17 cellular contexts compared by ENCODE assay signal in genomic region chr12:106733660-106734059, GRCh38. TPM values are rescaled to one million over a fixed set of nuclear protein-coding genes. Genes with fewer than 3 reads are reported as not detected.
DNase-seq lines count a peak whose midpoint lies in the region; ATAC-seq, FAIRE-seq and TF ChIP-seq lines count a peak whose summit lies in the region.
"Had no signal": no experiment of that assay in that cellular context is flagged by ENCODE, and none has a peak within 500 bp of the region (broad histone marks: within the 10 kb centered on the region; RNA-seq: fewer than 3 reads in every experiment).

No MANE protein-coding gene starts in this region.

- no peak for TF ChIP-seq EP300 in SK-N-SH (IDR thresholded peaks at IDR 0.05; ENCODE audit: borderline replicate concordance in 1 of 2, low read depth in 1 of 2, low read length in 1 of 2)

- H3K9me3 ChIP-seq in SK-N-SH = no peaks in the 10 kb centered on the region
- no peaks in the 10 kb centered on the region for H3K9me3 ChIP-seq in kidney (ENCODE audit: control insufficient read depth in 1 of 2, low read length in 2 of 2)
- H3K9me3 ChIP-seq: BLaER1 treated with 17β-estradiol and CSF1 and Interleukin-3, amounts not matched to agents 10 nM and 100 nM had no signal

- intact Hi-C loops in left colon (cut with DNase I, micrococcal nuclease) (no loop called here), kidney (cut with DNase I) (no loop called here)

- no peak overlapping the region for H3K4me3 ChIP-seq in SK-N-SH (ENCODE audit: low read depth in 2 of 2, low read length in 1 of 2)
- no peak overlapping the region for H3K4me3 ChIP-seq in fibroblast of the aortic adventitia (ENCODE audit: low read depth, low read length)
- no peak overlapping the region for H3K4me3 ChIP-seq in kidney (ENCODE audit: low read length in 2 of 2)
- H3K4me3 ChIP-seq: BLaER1 treated with 17β-estradiol and CSF1 and Interleukin-3, amounts not matched to agents 10 nM and 100 nM; GM23338 had no signal

- H3K4me1 ChIP-seq in SK-N-SH (ENCODE audit: control insufficient read depth in 1 of 2, insufficient read depth in 2 of 2, low read depth in 1 of 2, low read length in 1 of 2) = no peaks in the 10 kb centered on the region; a peak in 1 of 4 replicates
- H3K4me1 ChIP-seq in kidney (ENCODE audit: control insufficient read depth in 1 of 2, insufficient read depth in 1 of 2, low read depth in 1 of 2, low read length in 2 of 2) = no peaks in the 10 kb centered on the region
- H3K4me1 ChIP-seq: BLaER1 treated with 17β-estradiol and CSF1 and Interleukin-3, amounts not matched to agents 10 nM and 100 nM had no signal

- H3F3A ChIP-seq in SK-N-SH (replicated peaks; ENCODE audit: insufficient read depth) = no peaks in the 10 kb centered on the region

- no peak overlapping the region for H2AFZ ChIP-seq in SK-N-SH (ENCODE audit: low read depth)
- H2AFZ ChIP-seq: GM23338 had no signal

- no peaks in the 10 kb centered on the region for H3K36me3 ChIP-seq in SK-N-SH (replicated peaks in 1 of 2; ENCODE audit: control insufficient read depth in 1 of 2, insufficient read depth in 2 of 2, low read length in 1 of 2)
- H3K36me3 ChIP-seq in kidney (ENCODE audit: control insufficient read depth in 1 of 2, insufficient read depth in 2 of 2, low read length in 2 of 2) = no peaks in the 10 kb centered on the region
- H3K36me3 ChIP-seq: BLaER1 treated with 17β-estradiol and CSF1 and Interleukin-3, amounts not matched to agents 10 nM and 100 nM had no signal

- no peak overlapping the region for H3K9ac ChIP-seq in SK-N-SH
- no peak overlapping the region for H3K9ac ChIP-seq in kidney (ENCODE audit: low read length in 2 of 2)
- H3K9ac ChIP-seq: BLaER1 treated with 17β-estradiol and CSF1 and Interleukin-3, amounts not matched to agents 10 nM and 100 nM had no signal

- no peak for FAIRE-seq in kidney (lab: Jason Lieb, UNC)
- FAIRE-seq: GM18507 had no signal

- DNase-seq in SK-N-SH = no peak
- peak; percentile 32 for DNase-seq in fibroblast of the aortic adventitia (ENCODE audit: low read depth)
- no peak for DNase-seq in left colon
- DNase-seq in kidney = no peak
- DNase-seq in NAMALWA (ENCODE audit: low spot score) = no peak
- DNase-seq in activated naive CD4-positive, alpha-beta T cell treated with anti-CD3 and anti-CD28 coated beads, Interleukin-2, amount 50 U/mL, for 16 hours = no peak
- DNase-seq: AML-193; Calu3; CD4-positive, CD25-positive, alpha-beta regulatory T cell; DMS 273 treated with DMSO at 0.1 percent for 48 hours; H7 had no signal

- TF ChIP-seq CTCF in SK-N-SH (IDR thresholded peaks at IDR 0.05) = no peak
- no peak for TF ChIP-seq CTCF in fibroblast of the aortic adventitia (IDR thresholded peaks at IDR 0.05; ENCODE audit: insufficient read depth, low read length)
- no peak for TF ChIP-seq CTCF in kidney (IDR thresholded peaks at IDR 0.05; ENCODE audit: borderline replicate concordance, extremely low read depth, insufficient read depth)

- TF ChIP-seq RAD21 in SK-N-SH (IDR thresholded peaks at IDR 0.05; ENCODE audit: low read length) = no peak

- 82% methylated on average over 4 of the region's 4 CpGs for WGBS in SK-N-SH (ENCODE audit: low lambda C conversion rate)

- no peaks in the 10 kb centered on the region for H3K79me2 ChIP-seq in SK-N-SH (ENCODE audit: insufficient read depth)

- no peaks in the 10 kb centered on the region for H3K9me2 ChIP-seq in SK-N-SH

- H3K27me3 ChIP-seq in SK-N-SH (ENCODE audit: insufficient read depth) = no peaks in the 10 kb centered on the region
- H3K27me3 ChIP-seq: BLaER1 treated with 17β-estradiol and CSF1 and Interleukin-3, amounts not matched to agents 10 nM and 100 nM had no signal

- no peak overlapping the region for H3K4me2 ChIP-seq in SK-N-SH
- H3K4me2 ChIP-seq: BLaER1 treated with 17β-estradiol and CSF1 and Interleukin-3, amounts not matched to agents 10 nM and 100 nM; GM23338 had no signal

- POLR2A ChIA-PET in SK-N-SH (lab: Yijun Ruan, JAX) = no interaction called here

- no peak for ATAC-seq in SK-N-SH treated with all-trans-retinoic acid at 6 μM for 48 hours
- ATAC-seq in left colon = peak; percentile 73
- no peak for ATAC-seq in HG03139 (IDR thresholded peaks at IDR 0.05; ENCODE audit: unreplicated experiment)
- ATAC-seq: GM23338 had no signal

- CTCF ChIA-PET in SK-N-SH (lab: Yijun Ruan, JAX) = interaction anchor here (1.0 to 1.7 kb wide), 2 partner anchors 14 to 108 kb away, joined by 3 read pairs; no protein-coding TSS in a partner anchor

- H3K27ac ChIP-seq in SK-N-SH (ENCODE audit: low read depth in 2 of 2, low read length in 1 of 2) (no peak overlapping the region), kidney (ENCODE audit: low read depth in 2 of 2, low read length in 2 of 2) (no peak overlapping the region)
- H3K27ac ChIP-seq: 22Rv1; BLaER1 treated with 17β-estradiol and CSF1 and Interleukin-3, amounts not matched to agents 10 nM and 100 nM had no signal

- no peaks in the 10 kb centered on the region for H4K20me1 ChIP-seq in SK-N-SH (ENCODE audit: insufficient read depth)
- H4K20me1 ChIP-seq: BLaER1 treated with 17β-estradiol and CSF1 and Interleukin-3, amounts not matched to agents 10 nM and 100 nM had no signal

TF ChIP-seq in SK-N-SH, 30 proteins besides CTCF, POLR2A, EP300 and RAD21:
- TF ChIP-seq RCOR1 (IDR thresholded peaks at IDR 0.05; ENCODE audit: low read length) = no peak
- TF ChIP-seq TCF12 (IDR thresholded peaks at IDR 0.05) = peak; percentile 50; the same call in 1 of the 2 replicates

TF ChIP-seq in SK-N-SH treated with all-trans-retinoic acid at 6 μM for 48 hours, 23 proteins besides CTCF, POLR2A, EP300 and RAD21 (continues in another document):
- TF ChIP-seq PATZ1 (CRISPR knock-in tag; IDR thresholded peaks at IDR 0.05; ENCODE audit: borderline replicate concordance) = no peak
- no peak for TF ChIP-seq ZC3H10 (CRISPR knock-in tag; IDR thresholded peaks at IDR 0.05)
- TF ChIP-seq TSHZ2 (CRISPR knock-in tag; IDR thresholded peaks at IDR 0.05) = no peak
- TF ChIP-seq ZFP3 (CRISPR knock-in tag; IDR thresholded peaks at IDR 0.05) = no peak
- no peak for TF ChIP-seq CSRNP3 (CRISPR knock-in tag; IDR thresholded peaks at IDR 0.05)
- TF ChIP-seq GLIS3 (CRISPR knock-in tag; IDR thresholded peaks at IDR 0.05) = no peak
- no peak for TF ChIP-seq TOX (CRISPR knock-in tag; IDR thresholded peaks at IDR 0.05; ENCODE audit: borderline replicate concordance)
- no peak for TF ChIP-seq OSR1 (CRISPR knock-in tag; IDR thresholded peaks at IDR 0.05)

RNA-seq across cellular contexts. Expression of gene RIC8B, which starts 40.8 kb away (rescaled TPM):
- polyA plus RNA-seq in SK-N-SH (2012; rRNA removed) (6.2 and 9.2 TPM in 2 replicates), kidney (ENCODE audit: insufficient read depth, low read depth, low replicate concordance) (7.7 TPM)
- 6.4 and 6.7 TPM in 2 replicates for polyA plus RNA-seq in SK-N-SH (2012; cell fraction: cytosol; rRNA removed)
- 14.5 and 24.9 TPM in 2 replicates for polyA plus RNA-seq in SK-N-SH (2012; cell fraction: nucleus; rRNA removed)
- total RNA-seq in fibroblast of the aortic adventitia (ENCODE audit: low replicate concordance) (5.5 and 15.0 TPM in 2 replicates), left colon (10 to 100 TPM; 12.7 to 15.6 TPM), kidney (18.0 TPM)
